ENCODE assay signal across 20 cellular contexts in the genomic region with DNA sequence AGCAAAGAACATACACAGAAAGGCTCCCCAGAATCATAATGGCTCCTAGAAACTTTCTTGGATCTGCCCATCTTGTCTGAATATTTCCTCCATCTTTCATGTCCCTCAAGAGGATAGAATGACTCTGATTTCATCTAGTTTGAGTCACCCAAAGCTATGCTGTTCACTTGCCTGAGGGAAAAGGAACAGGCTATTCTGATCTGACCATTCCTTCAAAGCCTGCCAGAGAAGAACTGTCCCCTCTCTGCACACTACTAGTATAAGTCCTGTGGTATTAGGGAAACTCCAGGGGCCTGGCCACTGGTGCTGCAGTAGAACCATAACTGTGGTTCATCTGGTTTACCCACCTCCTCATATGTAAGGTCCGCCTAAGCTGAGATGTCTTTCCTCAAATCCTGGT. TPM values are rescaled to one million over a fixed set of nuclear protein-coding genes. Genes with fewer than 3 reads are reported as not detected.
A peak's percentile ranks its signal among the peaks of the same experiment; 100 is the strongest.
DNase-seq lines count a peak whose midpoint lies in the region; FAIRE-seq and TF ChIP-seq lines count a peak whose summit lies in the region.
"Had no signal": no experiment of that assay in that cellular context is flagged by ENCODE, and none has a peak within 500 bp of the region (broad histone marks: within the 10 kb centered on the region; RNA-seq: fewer than 3 reads in every experiment).

No MANE protein-coding gene starts in this region.

- no peak for FAIRE-seq in bronchial epithelial cell (lab: Jason Lieb, UNC)
- FAIRE-seq: GM12878, GM19239, H54 had no signal

- H3K27me3 ChIP-seq in bronchial epithelial cell (ENCODE audit: control insufficient read depth, insufficient read depth, low read length), result no peaks in the 10 kb centered on the region
- H3K27me3 ChIP-seq: BLaER1 had no signal

- TF ChIP-seq CTCF in bronchial epithelial cell (IDR thresholded peaks at IDR 0.05; ENCODE audit: insufficient read depth, low read length, severe bottlenecking), result no peak

- DNase-seq in ELF-1 (ENCODE audit: low read depth, low spot score), result peak; percentile 2
- peak; percentile 8 for DNase-seq in M059J (ENCODE audit: low read depth)
- DNase-seq in bronchial epithelial cell (ENCODE audit: low read depth), result peak; percentile 10
- DNase-seq in ACHN, result no peak
- no peak for DNase-seq in AG20443 (ENCODE audit: low spot score)
- DNase-seq in cerebellum (ENCODE audit: low spot score), result no peak
- DNase-seq: CD4-positive, alpha-beta memory T cell; COR-L47; DMS 273 treated with DMSO at 0.1 percent for 48 hours; DMS53; DND-41; HCEC 1CT had no signal

- H3K4me3 ChIP-seq in bronchial epithelial cell (ENCODE audit: low read depth, low read length), result no peak overlapping the region
- H3K4me3 ChIP-seq: BLaER1, GM12878, GM23338 had no signal

- in situ Hi-C loops in ACHN (cut with HindIII; ENCODE audit: low pct_ligation_motif_present, low pct_unique_long_range_greater_than_20kb, low sequenced_read_pairs), result no loop called here

- H3K36me3 ChIP-seq in bronchial epithelial cell (ENCODE audit: control insufficient read depth, insufficient read depth, low read length), result no peaks in the 10 kb centered on the region
- H3K36me3 ChIP-seq: BLaER1 had no signal

RNA-seq across cellular contexts. Expression of gene PATE1, which starts 2.4 kb away (rescaled TPM):
- not detected in 2 replicates for total RNA-seq in M059J (2014; rRNA removed; shearing (Covaris generic))
- total RNA-seq in bronchial epithelial cell (not detected in 2 replicates), cerebellum (not detected)
- total RNA-seq: A172; CD4-positive, alpha-beta memory T cell; G401; GM12878; GM23338; HT1080 had no signal

RNA-seq across cellular contexts. Expression of gene PATE2, which starts 34.9 kb away (rescaled TPM):
- total RNA-seq in M059J (2014; rRNA removed; shearing (Covaris generic)), result not detected in 2 replicates
- total RNA-seq in bronchial epithelial cell (not detected in 2 replicates), cerebellum (1.7 TPM)
- total RNA-seq: A172; CD4-positive, alpha-beta memory T cell; G401; GM23338; HT1080 had no signal

RNA-seq across cellular contexts. Expression of gene PATE3, which starts 44.2 kb away (rescaled TPM):
- total RNA-seq in M059J (2014; rRNA removed; shearing (Covaris generic)), result not detected in 2 replicates
- not detected in 2 replicates for total RNA-seq in bronchial epithelial cell
- total RNA-seq in cerebellum, result not detected
- total RNA-seq: A172; CD4-positive, alpha-beta memory T cell; G401; GM12878; GM23338; HT1080 had no signal

Comparison
In these comparisons a context has a peak if more than half of its experiments do, and no peak if none do; other contexts are left out.
1. DNase-seq: peak in ELF-1 (single experiment), M059J (single experiment) and bronchial epithelial cell (single experiment); none in ACHN (single experiment), AG20443 (single experiment) and cerebellum (single experiment).